ENCODE assay signal across 25 cellular contexts in the genomic region with DNA sequence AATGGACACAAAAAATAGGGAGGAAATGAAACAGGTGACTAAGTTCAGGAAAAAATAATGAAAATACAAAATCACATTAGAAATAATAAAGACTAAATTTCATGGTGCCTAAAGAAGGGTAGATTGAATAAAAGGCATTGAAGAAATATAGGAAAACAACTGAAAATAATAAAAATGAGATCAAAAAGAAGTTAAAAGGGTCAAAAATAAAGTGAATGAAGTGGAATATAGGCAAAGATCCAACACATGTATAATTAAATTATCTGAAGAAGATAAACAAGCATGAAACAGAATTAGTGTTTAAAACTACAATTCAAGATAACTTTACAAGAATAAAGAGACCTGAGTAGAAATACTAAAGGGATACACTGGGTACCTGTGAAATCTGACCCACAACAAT.
"Had no signal": no experiment of that assay in that cellular context is flagged by ENCODE, and none has a peak within 500 bp of the region (broad histone marks: within the 10 kb centered on the region; RNA-seq: fewer than 3 reads in every experiment).

No MANE protein-coding gene starts in this region.

- H3K4me3 ChIP-seq: colonic mucosa, coronary artery, dorsolateral prefrontal cortex, esophagus muscularis mucosa, esophagus squamous epithelium, gastrocnemius medialis, gastroesophageal sphincter, heart left ventricle, heart right ventricle, hepatocyte had no signal

- H3K27ac Mint-ChIP-seq: endodermal cell had no signal

- H3K4me1 ChIP-seq: colonic mucosa, esophagus muscularis mucosa, foreskin keratinocyte, gastrocnemius medialis, gastroesophageal sphincter, heart left ventricle, heart right ventricle had no signal

- H3K27ac ChIP-seq: colonic mucosa, coronary artery, dorsolateral prefrontal cortex, epithelial cell of prostate, esophagus muscularis mucosa, esophagus squamous epithelium, foreskin keratinocyte, gastrocnemius medialis, gastroesophageal sphincter, heart left ventricle, heart right ventricle, hepatocyte had no signal

- H3K36me3 ChIP-seq: colonic mucosa, esophagus muscularis mucosa, esophagus squamous epithelium, gastrocnemius medialis, gastroesophageal sphincter had no signal

- H3K9me3 ChIP-seq: colonic mucosa, esophagus muscularis mucosa, esophagus squamous epithelium, gastrocnemius medialis, gastroesophageal sphincter, heart left ventricle had no signal

- DNase-seq: colonic mucosa; cortex of kidney; dermis blood vessel endothelial cell; dorsolateral prefrontal cortex; effector CD4-positive, alpha-beta T cell; effector CD8-positive, alpha-beta T cell; effector memory CD4-positive, alpha-beta T cell; effector memory CD8-positive, alpha-beta T cell; endodermal cell; erythroblast; esophagus squamous epithelium; foreskin fibroblast; foreskin keratinocyte; foreskin melanocyte; gastrocnemius medialis; glutamatergic neuron; head of caudate nucleus; heart left ventricle; heart right ventricle had no signal

- H3K27me3 Mint-ChIP-seq: effector memory CD8-positive, alpha-beta T cell had no signal

- H3K9me3 Mint-ChIP-seq: effector memory CD8-positive, alpha-beta T cell; endodermal cell had no signal

- ATAC-seq: effector memory CD8-positive, alpha-beta T cell; esophagus mucosa; foreskin keratinocyte; gastrocnemius medialis; gastroesophageal sphincter; heart left ventricle; heart right ventricle had no signal

- H3K4me3 Mint-ChIP-seq: effector memory CD8-positive, alpha-beta T cell; endodermal cell had no signal
